20 cellular contexts compared by ENCODE assay signal in genomic region chr15:85652457-85652856, GRCh38.
A peak's percentile ranks its signal among the peaks of the same experiment; 100 is the strongest.
DNase-seq lines count a peak whose midpoint lies in the region; ATAC-seq and TF ChIP-seq lines count a peak whose summit lies in the region.
"Had no signal": no experiment of that assay in that cellular context is flagged by ENCODE, and none has a peak within 500 bp of the region (broad histone marks: within the 10 kb centered on the region; RNA-seq: fewer than 3 reads in every experiment).

No MANE protein-coding gene starts in this region.

- no peak overlapping the region for H3K27ac ChIP-seq in colonic mucosa
- H3K27ac ChIP-seq: thoracic aorta had no signal

- no peak for TF ChIP-seq POLR2A in GM18505 (IDR thresholded peaks at IDR 0.05; ENCODE audit: borderline replicate concordance, extremely low read depth, insufficient read depth, insufficient read length)

- H3K27me3 Mint-ChIP-seq in IgD-negative memory B cell = no peaks in the 10 kb centered on the region
- no peaks in the 10 kb centered on the region for H3K27me3 Mint-ChIP-seq in central memory CD8-positive, alpha-beta T cell
- no peaks in the 10 kb centered on the region for H3K27me3 Mint-ChIP-seq in natural killer cell (ENCODE audit: low read depth in 2 of 2)
- H3K27me3 Mint-ChIP-seq: effector memory CD8-positive, alpha-beta T cell; naive thymus-derived CD4-positive, alpha-beta T cell had no signal

- peak overlapping the region in 2 of 3 donors; percentile 65 to 82 for H3K27ac Mint-ChIP-seq in IgD-negative memory B cell
- peak overlapping the region; percentile 82 for H3K27ac Mint-ChIP-seq in central memory CD8-positive, alpha-beta T cell (ENCODE audit: low read depth)
- H3K27ac Mint-ChIP-seq in natural killer cell = peak overlapping the region; percentile 76 to 82

- intact Hi-C loops in natural killer cell (cut with micrococcal nuclease) (no loop called here), colonic mucosa (cut with DNase I) (no loop called here)

- no peak overlapping the region for H3K9ac ChIP-seq in colonic mucosa (ENCODE audit: low read depth in 2 of 2, low read length in 2 of 2)

- H3K36me3 Mint-ChIP-seq in IgD-negative memory B cell (peaks cover 2% of the 10 kb centered on the region), natural killer cell (no peaks in the 10 kb centered on the region)
- H3K36me3 Mint-ChIP-seq in central memory CD8-positive, alpha-beta T cell (ENCODE audit: insufficient read depth) = peaks cover 30% of the 10 kb centered on the region

- H3K4me3 Mint-ChIP-seq in IgD-negative memory B cell (no peak overlapping the region), natural killer cell (no peak overlapping the region)
- H3K4me3 Mint-ChIP-seq in central memory CD8-positive, alpha-beta T cell = no peak overlapping the region
- H3K4me3 Mint-ChIP-seq: effector memory CD8-positive, alpha-beta T cell; naive thymus-derived CD4-positive, alpha-beta T cell had no signal

- peaks cover 7 to 16% (median 7%) of the 10 kb centered on the region in 3 donors for H3K4me1 Mint-ChIP-seq in IgD-negative memory B cell
- H3K4me1 Mint-ChIP-seq in central memory CD8-positive, alpha-beta T cell = peaks cover 15% of the 10 kb centered on the region
- peaks cover 10 to 24% of the 10 kb centered on the region in 2 donors for H3K4me1 Mint-ChIP-seq in natural killer cell

- no peaks in the 10 kb centered on the region for H3K9me3 Mint-ChIP-seq in IgD-negative memory B cell
- no peaks in the 10 kb centered on the region for H3K9me3 Mint-ChIP-seq in central memory CD8-positive, alpha-beta T cell
- H3K9me3 Mint-ChIP-seq in natural killer cell = peaks cover 0 to 3% of the 10 kb centered on the region in 2 donors
- H3K9me3 Mint-ChIP-seq: effector memory CD8-positive, alpha-beta T cell; naive thymus-derived CD4-positive, alpha-beta T cell had no signal

- H3K36me3 ChIP-seq in BE2C (peaks cover 12% of the 10 kb centered on the region), colonic mucosa (peaks cover 4% of the 10 kb centered on the region)
- H3K36me3 ChIP-seq: HAP-1 had no signal

- TF ChIP-seq CTCF in BE2C (IDR thresholded peaks at IDR 0.05; ENCODE audit: low read depth, low read length) (no peak), natural killer cell (IDR thresholded peaks at IDR 0.05) (no peak), colonic mucosa (IDR thresholded peaks at IDR 0.05) (no peak)

- H3K4me3 ChIP-seq in BE2C (ENCODE audit: low read depth, low read length) = no peak overlapping the region
- no peak overlapping the region for H3K4me3 ChIP-seq in colonic mucosa
- H3K4me3 ChIP-seq: HAP-1, thoracic aorta had no signal

- no peaks in the 10 kb centered on the region for H3K27me3 ChIP-seq in BE2C
- no peaks in the 10 kb centered on the region for H3K27me3 ChIP-seq in colonic mucosa

- no peak for ATAC-seq in central memory CD8-positive, alpha-beta T cell (replicated peaks; ENCODE audit: extremely low read depth, poor library complexity, severe bottlenecking)
- ATAC-seq in natural killer cell (no peak), GM18505 (IDR thresholded peaks at IDR 0.05; ENCODE audit: unreplicated experiment) (no peak), GM18498 (IDR thresholded peaks at IDR 0.05; ENCODE audit: unreplicated experiment) (no peak)
- ATAC-seq: effector memory CD8-positive, alpha-beta T cell; naive thymus-derived CD4-positive, alpha-beta T cell had no signal

- H3K4me1 ChIP-seq in BE2C = peaks cover 10% of the 10 kb centered on the region
- no peaks in the 10 kb centered on the region for H3K4me1 ChIP-seq in colonic mucosa

- peak; percentile 54 for DNase-seq in BE2C
- DNase-seq in central memory CD8-positive, alpha-beta T cell (ENCODE audit: low spot score in 2 of 2) = no peak
- no peak for DNase-seq in natural killer cell
- DNase-seq in colonic mucosa = no peak
- no peak for DNase-seq in middle frontal gyrus (ENCODE audit: extremely low spot score, low spot score)
- DNase-seq: DMS79 treated with DMSO at 0.1 percent for 48 hours; effector memory CD8-positive, alpha-beta T cell; head of caudate nucleus; mesenchymal stem cell; naive thymus-derived CD4-positive, alpha-beta T cell; NCI-H1417; NCI-H2171; NCI-H526 treated with DMSO at 0.1 percent for 48 hours; SIG-M5; stimulated activated CD4-positive, alpha-beta T cell treated with anti-CD3 and anti-CD28 coated beads, Interleukin-12 subunit alpha, Interleukin-12 subunit beta, amount 100 ng/mL, for 4 hours had no signal

- no peaks in the 10 kb centered on the region for H3K9me3 ChIP-seq in BE2C
- no peaks in the 10 kb centered on the region for H3K9me3 ChIP-seq in colonic mucosa
- H3K9me3 ChIP-seq: HAP-1, thoracic aorta had no signal
